ENCODE assay signal across 8 cellular contexts in genomic region chr10:87818505-87819273, GRCh38. TPM values are rescaled to one million over a fixed set of nuclear protein-coding genes. Genes with fewer than 3 reads are reported as not detected.
DNase-seq lines count a peak whose midpoint lies in the region; ATAC-seq and TF ChIP-seq lines count a peak whose summit lies in the region.

No MANE protein-coding gene starts in this region.

- no peak for TF ChIP-seq POLR2A in body of pancreas (IDR thresholded peaks at IDR 0.05)

- no peaks in the 10 kb centered on the region for H3K27me3 ChIP-seq in HUES48 (ENCODE audit: control insufficient read depth, insufficient read depth, low read length)
- H3K27me3 ChIP-seq in body of pancreas, result no peaks in the 10 kb centered on the region

- TF ChIP-seq CTCF in body of pancreas (IDR thresholded peaks at IDR 0.05), result peak in 1 of 7 experiments; percentile 13

- H3K36me3 ChIP-seq in HUES48 (ENCODE audit: control insufficient read depth, insufficient read depth, low read length) (peaks cover 7% of the 10 kb centered on the region), body of pancreas (replicated peaks in 1 of 2; ENCODE audit: insufficient read depth in 1 of 2, low read depth in 2 of 2) (no peaks in the 10 kb centered on the region)

- H3K36me3 Mint-ChIP-seq in T-helper 2 cell treated with Interferon-gamma antibody and Interleukin-4, amounts not matched to agents 5 μg/mL and 100 μg/mL, for 36 hours (ENCODE audit: low read depth), result peaks cover 6% of the 10 kb centered on the region

- H3K9me3 ChIP-seq in HUES48 (ENCODE audit: control insufficient read depth, insufficient read depth, low read length), result no peaks in the 10 kb centered on the region
- H3K9me3 ChIP-seq in body of pancreas, result no peaks in the 10 kb centered on the region

- H3K9ac ChIP-seq in HUES48 (ENCODE audit: low read depth, low read length), result peak overlapping the region; percentile 89

- peaks cover 29% of the 10 kb centered on the region for H3K4me1 Mint-ChIP-seq in T-helper 2 cell treated with Interferon-gamma antibody and Interleukin-4, amounts not matched to agents 5 μg/mL and 100 μg/mL, for 36 hours (ENCODE audit: low read depth)

- no peaks in the 10 kb centered on the region for H3K9me3 Mint-ChIP-seq in T-helper 2 cell treated with Interferon-gamma antibody and Interleukin-4, amounts not matched to agents 5 μg/mL and 100 μg/mL, for 36 hours

- WGBS in body of pancreas, 2 donors, result 8 to 14% methylated on average over 29 of the region's 29 CpGs

- peak overlapping the region; percentile 93 for H3K27ac Mint-ChIP-seq in T-helper 2 cell treated with Interferon-gamma antibody and Interleukin-4, amounts not matched to agents 5 μg/mL and 100 μg/mL, for 36 hours

- ATAC-seq in GM21381 (IDR thresholded peaks at IDR 0.05; ENCODE audit: unreplicated experiment) (peak; percentile 47), body of pancreas (peak; percentile 38)

- H3K4me3 Mint-ChIP-seq in T-helper 2 cell treated with Interferon-gamma antibody and Interleukin-4, amounts not matched to agents 5 μg/mL and 100 μg/mL, for 36 hours, result peak overlapping the region; percentile 94

- peaks cover 15% of the 10 kb centered on the region for H3K4me1 ChIP-seq in HUES48 (ENCODE audit: control insufficient read depth, insufficient read depth, low read length)
- peaks cover 25% of the 10 kb centered on the region for H3K4me1 ChIP-seq in body of pancreas

- H3K4me3 ChIP-seq in HUES48 (ENCODE audit: low read depth, low read length) (peak overlapping the region; percentile 88), body of pancreas (peak overlapping the region; percentile 71 to 88)

- intact Hi-C loops in body of pancreas (cut with DNase I), result no loop called here

- peak; percentile 32 for DNase-seq in DMS79 (lab: John Stamatoyannopoulos, UW)
- DNase-seq in T-helper 2 cell treated with Interferon-gamma antibody and Interleukin-4, amounts not matched to agents 5 μg/mL and 100 μg/mL, for 36 hours (ENCODE audit: low spot score), result peak; percentile 58
- DNase-seq in body of pancreas, result peak; percentile 30 to 52 (median 36)
- peak; percentile 50 for DNase-seq in islet precursor cell
- peak; percentile 41 to 43 for DNase-seq in stimulated activated CD4-positive, alpha-beta T cell treated with anti-CD3 and anti-CD28 coated beads, Interleukin-15, amount 100 ng/mL, for 1 hour (ENCODE audit: low read depth in 1 of 2, low spot score in 1 of 2)
- no peak for DNase-seq in H4 (ENCODE audit: low spot score)

- peak overlapping the region; percentile 96 for H3K27ac ChIP-seq in HUES48 (ENCODE audit: low read depth, low read length)
- H3K27ac ChIP-seq in body of pancreas, result peak overlapping the region; percentile 76 to 91 (median 86)

- H3K27me3 Mint-ChIP-seq in T-helper 2 cell treated with Interferon-gamma antibody and Interleukin-4, amounts not matched to agents 5 μg/mL and 100 μg/mL, for 36 hours (ENCODE audit: low read depth), result peaks cover 2% of the 10 kb centered on the region

RNA-seq across cellular contexts. Expression of gene ATAD1, which starts 0.7 kb away (rescaled TPM):
- 10 to 100 TPM in 1 of 2 donors, 1 to 10 TPM in 1; 9.6 to 16.9 TPM for total RNA-seq in body of pancreas
- 0.81 TPM in 1 of 2 replicates, not detected in the other for total RNA-seq in H4 (2014; rRNA removed; shearing (Covaris generic))

RNA-seq across cellular contexts. Expression of gene KLLN, which starts 44.6 kb away (rescaled TPM):
- total RNA-seq in body of pancreas, result under 1 TPM; 0.78 to 0.99 TPM
- total RNA-seq in H4 (2014; rRNA removed; shearing (Covaris generic)), result not detected in 2 replicates

RNA-seq across cellular contexts. Expression of gene PTEN, which starts 44.7 kb away (rescaled TPM):
- total RNA-seq in body of pancreas, result 100 to 1,000 TPM; 105 to 227 TPM
- not detected in 2 replicates for total RNA-seq in H4 (2014; rRNA removed; shearing (Covaris generic))

Comparison
In these comparisons a context has a peak if more than half of its experiments do, and no peak if none do; other contexts are left out.
1. RNA of gene PTEN, which starts 44.7 kb away (total RNA-seq): 105 to 227 TPM in body of pancreas; not detected in H4; every median in the first group is over 100 times any median in the second.